In the genomic region with DNA sequence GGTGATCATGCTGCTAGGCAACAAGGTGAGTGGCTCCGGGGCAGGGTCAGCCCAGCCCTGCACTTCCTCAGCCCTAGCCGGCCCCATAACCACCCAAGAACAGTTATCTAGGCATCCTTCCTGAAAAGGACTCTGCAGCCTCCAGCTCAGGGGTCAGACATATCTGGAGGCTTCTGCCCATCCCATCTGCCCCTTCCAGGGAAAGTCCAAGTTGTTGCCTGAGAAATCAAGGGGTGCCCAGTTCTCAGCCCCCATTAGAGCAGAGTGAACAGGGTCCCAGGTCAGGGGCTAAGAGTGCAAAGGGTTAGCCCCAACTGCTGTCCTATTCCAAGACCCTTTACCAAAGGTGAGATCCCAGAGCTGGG, we compare ENCODE assay signal across 11 cellular contexts. TPM values are rescaled to one million over a fixed set of nuclear protein-coding genes. Genes with fewer than 3 reads are reported as not detected.
DNase-seq lines count a peak whose midpoint lies in the region; ATAC-seq and TF ChIP-seq lines count a peak whose summit lies in the region.
"Had no signal": no experiment of that assay in that cellular context is flagged by ENCODE, and none has a peak within 500 bp of the region (broad histone marks: within the 10 kb centered on the region; RNA-seq: fewer than 3 reads in every experiment).

No MANE protein-coding gene starts in this region.

- no peaks in the 10 kb centered on the region for H3K36me3 Mint-ChIP-seq in activated naive CD8-positive, alpha-beta T cell
- no peaks in the 10 kb centered on the region for H3K36me3 Mint-ChIP-seq in activated naive CD8-positive, alpha-beta T cell treated with anti-CD3 and anti-CD28 coated beads, Interleukin-2, amount 50 U/mL, for 24 hours (ENCODE audit: low read depth)
- H3K36me3 Mint-ChIP-seq in stimulated activated effector memory CD8-positive, alpha-beta T cell treated with anti-CD3 and anti-CD28 coated beads, Interleukin-12 subunit alpha, Interleukin-12 subunit beta, amount 100 ng/mL, for 72 hours, result peaks cover under 1% of the 10 kb centered on the region

- no peak overlapping the region for H3K4me3 ChIP-seq in Peyer's patch
- H3K4me3 ChIP-seq in gastroesophageal sphincter, result peak overlapping the region in 1 of 2 donors; percentile 36

- H3K9me3 ChIP-seq in Peyer's patch, result no peaks in the 10 kb centered on the region
- no peaks in the 10 kb centered on the region for H3K9me3 ChIP-seq in gastroesophageal sphincter
- H3K9me3 ChIP-seq: ascending aorta had no signal

- H3K27ac ChIP-seq in Peyer's patch (peak overlapping the region in 3 of 4 donors; percentile 40 to 85 (median 57)), gastroesophageal sphincter (peak overlapping the region in 3 of 4 donors; percentile 64 to 73 (median 66))
- H3K27ac ChIP-seq: KMS-11 had no signal

- peaks cover 0 to 44% (median 34%) of the 10 kb centered on the region in 4 donors for H3K4me1 ChIP-seq in Peyer's patch
- peaks cover 0 to 49% (median 6%) of the 10 kb centered on the region in 3 donors for H3K4me1 ChIP-seq in gastroesophageal sphincter

- TF ChIP-seq EP300 in gastroesophageal sphincter (IDR thresholded peaks at IDR 0.05), result no peak

- no peaks in the 10 kb centered on the region for H3K27me3 Mint-ChIP-seq in activated naive CD8-positive, alpha-beta T cell
- no peaks in the 10 kb centered on the region for H3K27me3 Mint-ChIP-seq in activated naive CD8-positive, alpha-beta T cell treated with anti-CD3 and anti-CD28 coated beads, Interleukin-2, amount 50 U/mL, for 24 hours

- H3K4me1 Mint-ChIP-seq in activated naive CD8-positive, alpha-beta T cell (ENCODE audit: low read depth), result peaks cover 69% of the 10 kb centered on the region
- peaks cover 71% of the 10 kb centered on the region for H3K4me1 Mint-ChIP-seq in activated naive CD8-positive, alpha-beta T cell treated with anti-CD3 and anti-CD28 coated beads, Interleukin-2, amount 50 U/mL, for 24 hours
- H3K4me1 Mint-ChIP-seq in stimulated activated effector memory CD8-positive, alpha-beta T cell treated with anti-CD3 and anti-CD28 coated beads, Interleukin-12 subunit alpha, Interleukin-12 subunit beta, amount 100 ng/mL, for 72 hours, result peaks cover 64% of the 10 kb centered on the region

- H3K27me3 ChIP-seq in Peyer's patch (no peaks in the 10 kb centered on the region), gastroesophageal sphincter (peaks cover 69% of the 10 kb centered on the region)
- H3K27me3 ChIP-seq: ascending aorta had no signal

- H3K36me3 ChIP-seq in Peyer's patch, result no peaks in the 10 kb centered on the region
- H3K36me3 ChIP-seq in gastroesophageal sphincter, result no peaks in the 10 kb centered on the region
- H3K36me3 ChIP-seq: ascending aorta had no signal

- no peak overlapping the region for H3K4me3 Mint-ChIP-seq in activated naive CD8-positive, alpha-beta T cell
- no peak overlapping the region for H3K4me3 Mint-ChIP-seq in activated naive CD8-positive, alpha-beta T cell treated with anti-CD3 and anti-CD28 coated beads, Interleukin-2, amount 50 U/mL, for 24 hours
- peak overlapping the region; percentile 63 for H3K4me3 Mint-ChIP-seq in stimulated activated effector memory CD8-positive, alpha-beta T cell treated with anti-CD3 and anti-CD28 coated beads, Interleukin-12 subunit alpha, Interleukin-12 subunit beta, amount 100 ng/mL, for 72 hours

- TF ChIP-seq CTCF in Peyer's patch (IDR thresholded peaks at IDR 0.05), result no peak
- TF ChIP-seq CTCF in gastroesophageal sphincter (IDR thresholded peaks at IDR 0.05), result no peak

- no peak for DNase-seq in activated naive CD8-positive, alpha-beta T cell treated with anti-CD3 and anti-CD28 coated beads, Interleukin-2, amount 50 U/mL, for 24 hours
- DNase-seq in Peyer's patch (peak in 1 of 3 donors; percentile 49), SHP77 (lab: John Stamatoyannopoulos, UW) (no peak)
- DNase-seq in stimulated activated effector memory CD8-positive, alpha-beta T cell treated with anti-CD3 and anti-CD28 coated beads, Interleukin-12 subunit alpha, Interleukin-12 subunit beta, amount 100 ng/mL, for 72 hours (ENCODE audit: low spot score in 2 of 2), result no peak

- H3K27ac Mint-ChIP-seq in activated naive CD8-positive, alpha-beta T cell, result peak overlapping the region; percentile 10
- H3K27ac Mint-ChIP-seq in activated naive CD8-positive, alpha-beta T cell treated with anti-CD3 and anti-CD28 coated beads, Interleukin-2, amount 50 U/mL, for 24 hours, result no peak overlapping the region
- peak overlapping the region; percentile 82 for H3K27ac Mint-ChIP-seq in stimulated activated effector memory CD8-positive, alpha-beta T cell treated with anti-CD3 and anti-CD28 coated beads, Interleukin-12 subunit alpha, Interleukin-12 subunit beta, amount 100 ng/mL, for 72 hours

- no peaks in the 10 kb centered on the region for H3K9me3 Mint-ChIP-seq in activated naive CD8-positive, alpha-beta T cell (ENCODE audit: low read depth)
- no peaks in the 10 kb centered on the region for H3K9me3 Mint-ChIP-seq in activated naive CD8-positive, alpha-beta T cell treated with anti-CD3 and anti-CD28 coated beads, Interleukin-2, amount 50 U/mL, for 24 hours
- no peaks in the 10 kb centered on the region for H3K9me3 Mint-ChIP-seq in stimulated activated effector memory CD8-positive, alpha-beta T cell treated with anti-CD3 and anti-CD28 coated beads, Interleukin-12 subunit alpha, Interleukin-12 subunit beta, amount 100 ng/mL, for 72 hours

- no peak for ATAC-seq in activated naive CD8-positive, alpha-beta T cell treated with anti-CD3 and anti-CD28 coated beads, Interleukin-2, amount 50 U/mL, for 24 hours
- no peak for ATAC-seq in gastroesophageal sphincter
- no peak for ATAC-seq in stimulated activated effector memory CD8-positive, alpha-beta T cell treated with anti-CD3 and anti-CD28 coated beads, Interleukin-12 subunit alpha, Interleukin-12 subunit beta, amount 100 ng/mL, for 72 hours
- ATAC-seq in GM19351 (IDR thresholded peaks at IDR 0.05; ENCODE audit: unreplicated experiment), result no peak
- ATAC-seq in HG03025 (IDR thresholded peaks at IDR 0.05; ENCODE audit: low FRiP score, unreplicated experiment), result no peak

- WGBS in gastroesophageal sphincter (ENCODE audit: low coverage in 1 of 2), 2 donors, result no CpG with 5 or more reads among the region's 2 CpGs

- TF ChIP-seq POLR2A in Peyer's patch (IDR thresholded peaks at IDR 0.05) (no peak), gastroesophageal sphincter (IDR thresholded peaks at IDR 0.05) (no peak)

RNA-seq across cellular contexts. Expression of a gene that starts 4.1 kb away (rescaled TPM):
- total RNA-seq in Peyer's patch (100 to 1,000 TPM; 121 to 600 (median 488) TPM), gastroesophageal sphincter (10 to 100 TPM; 10.3 to 25.7 (median 19.9) TPM)

RNA-seq across cellular contexts. Expression of a gene that starts 7.3 kb away (rescaled TPM):
- total RNA-seq in Peyer's patch (10 to 100 TPM in 1 of 4 donors, 1 to 10 TPM in 3; 1.1 to 35.5 (median 4.4) TPM), gastroesophageal sphincter (1 to 10 TPM; 1.2 to 5.1 (median 2.0) TPM)

RNA-seq across cellular contexts. Expression of a gene that starts 31.6 kb away (rescaled TPM):
- total RNA-seq in Peyer's patch (1 to 10 TPM in 2 of 4 donors, not detected in 2; 1.1 to 1.7 TPM), gastroesophageal sphincter (under 1 TPM in 1 of 4 donors, not detected in 3; 0.27 TPM)
- total RNA-seq: ascending aorta, lung microvascular endothelial cell had no signal

RNA-seq across cellular contexts. Expression of a gene that starts 31.8 kb away (rescaled TPM):
- total RNA-seq in Peyer's patch (10 to 100 TPM; 23.1 to 85.0 (median 37.4) TPM), gastroesophageal sphincter (10 to 100 TPM; 21.7 to 34.7 (median 26.3) TPM)

Comparison
In these comparisons a context has a peak if more than half of its experiments do, and no peak if none do; other contexts are left out.
1. RNA of a gene that starts 4.1 kb away (total RNA-seq): 121 to 600 TPM in Peyer's patch; 10.3 to 25.7 TPM in gastroesophageal sphincter; every median in the first group is over 4 times any median in the second.